26 cellular contexts compared by ENCODE assay signal in the genomic region with DNA sequence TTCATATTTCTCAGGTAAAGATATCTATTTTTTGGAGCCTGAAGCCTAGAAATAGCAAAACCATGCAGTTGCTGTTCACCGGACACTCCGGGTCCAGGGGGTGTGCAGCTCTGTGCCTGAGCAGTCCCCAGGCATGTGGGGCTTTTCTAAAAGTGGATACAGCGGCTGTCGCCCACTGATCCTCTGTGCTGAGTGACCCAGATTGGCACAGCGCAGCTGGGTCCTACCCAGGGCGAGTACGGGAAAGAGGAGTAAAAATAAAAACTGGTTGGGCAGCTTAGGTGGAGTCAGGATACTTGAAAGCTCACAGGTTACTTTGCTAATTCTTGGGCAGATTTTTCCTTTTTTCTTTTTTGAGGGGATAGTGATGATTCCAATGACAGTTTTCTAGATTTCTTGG.
DNase-seq lines count a peak whose midpoint lies in the region; ATAC-seq, FAIRE-seq and TF ChIP-seq lines count a peak whose summit lies in the region.
"Had no signal": no experiment of that assay in that cellular context is flagged by ENCODE, and none has a peak within 500 bp of the region (broad histone marks: within the 10 kb centered on the region; RNA-seq: fewer than 3 reads in every experiment).

No MANE protein-coding gene starts in this region.

- BruUV-seq in A673 (replicated peaks; lab: Mats Ljungman, UMichigan): no TSS peak

- H3K27me3 ChIP-seq in psoas muscle (ENCODE audit: insufficient read depth in 3 of 3, low read length in 2 of 3): no peaks in the 10 kb centered on the region
- peaks cover 2% of the 10 kb centered on the region for H3K27me3 ChIP-seq in A673 (replicated peaks; ENCODE audit: insufficient read depth, low read depth, low read length, poor library complexity)
- H3K27me3 ChIP-seq: right lobe of liver had no signal

- no peak overlapping the region for H3K9ac ChIP-seq in kidney (ENCODE audit: low read length in 2 of 2)

- CTCF ChIA-PET in activated naive CD4-positive, alpha-beta T cell treated with anti-CD3 and anti-CD28 coated beads for 36 hours (lab: Charles Lee): no interaction called here
- CTCF ChIA-PET in A673 (lab: Charles Lee): no interaction called here

- H3K4me3 ChIP-seq in kidney (ENCODE audit: low read length in 2 of 2) (no peak overlapping the region), psoas muscle (peak overlapping the region; percentile 9), A673 (ENCODE audit: low read depth, low read length, poor library complexity, severe bottlenecking) (no peak overlapping the region)
- H3K4me3 ChIP-seq: A549, cardiac muscle cell, K562, right lobe of liver had no signal

- FAIRE-seq in kidney (lab: Jason Lieb, UNC) (peak; percentile 47), GM19239 (lab: Jason Lieb, UNC) (no peak)
- FAIRE-seq: A549, H1, K562, keratinocyte, RCC 7860 had no signal

- H3K9me3 ChIP-seq in kidney (ENCODE audit: control insufficient read depth in 1 of 2, low read length in 2 of 2): no peaks in the 10 kb centered on the region
- peaks cover 12% of the 10 kb centered on the region for H3K9me3 ChIP-seq in psoas muscle
- no peaks in the 10 kb centered on the region for H3K9me3 ChIP-seq in A673 (ENCODE audit: low read depth, low read length, poor library complexity, severe bottlenecking)
- H3K9me3 ChIP-seq: A549, right lobe of liver had no signal

- H3K9me3 Mint-ChIP-seq in activated naive CD4-positive, alpha-beta T cell treated with anti-CD3 and anti-CD28 coated beads for 36 hours: peaks cover 4% of the 10 kb centered on the region
- H3K9me3 Mint-ChIP-seq: activated CD4-positive, alpha-beta T cell treated with anti-CD3 and anti-CD28 coated beads, Interleukin-2, amount 10 ng/mL, durations not matched to agents 24 days and 14 days had no signal

- 28 to 42% (median 29%) methylated on average over 7 of the region's 7 CpGs for WGBS in psoas muscle, 3 donors

- ATAC-seq in psoas muscle: peak; percentile 91 to 99 (median 96)
- ATAC-seq: A549, K562, right lobe of liver, T-helper 17 cell had no signal

- no peaks in the 10 kb centered on the region for H3K4me1 Mint-ChIP-seq in activated naive CD4-positive, alpha-beta T cell treated with anti-CD3 and anti-CD28 coated beads for 36 hours (ENCODE audit: low read depth)
- H3K4me1 Mint-ChIP-seq: activated CD4-positive, alpha-beta T cell treated with anti-CD3 and anti-CD28 coated beads, Interleukin-2, amount 10 ng/mL, durations not matched to agents 24 days and 14 days; B cell; memory B cell; T-helper 17 cell had no signal

- H3K27me3 Mint-ChIP-seq in activated naive CD4-positive, alpha-beta T cell treated with anti-CD3 and anti-CD28 coated beads for 36 hours (ENCODE audit: low read depth): no peaks in the 10 kb centered on the region
- H3K27me3 Mint-ChIP-seq: activated CD4-positive, alpha-beta T cell treated with anti-CD3 and anti-CD28 coated beads, Interleukin-2, amount 10 ng/mL, durations not matched to agents 24 days and 14 days; B cell; stimulated activated naive CD8-positive, alpha-beta T cell treated with anti-CD3 and anti-CD28 coated beads, Interleukin-15, Interleukin-2, amounts not matched to agents 100 ng/mL and 50 ng/mL, for 24 hours; T-helper 17 cell; type B pancreatic cell had no signal

- H3K4me1 ChIP-seq in kidney (ENCODE audit: control insufficient read depth in 1 of 2, insufficient read depth in 1 of 2, low read depth in 1 of 2, low read length in 2 of 2) (peaks cover 2 to 15% of the 10 kb centered on the region in 2 donors), psoas muscle (peaks cover 70% of the 10 kb centered on the region), A673 (ENCODE audit: insufficient read depth, low read length, poor library complexity, severe bottlenecking) (no peaks in the 10 kb centered on the region)
- H3K4me1 ChIP-seq: right lobe of liver had no signal

- no peak overlapping the region for H3K27ac Mint-ChIP-seq in activated naive CD4-positive, alpha-beta T cell treated with anti-CD3 and anti-CD28 coated beads for 36 hours
- H3K27ac Mint-ChIP-seq: activated CD4-positive, alpha-beta T cell treated with anti-CD3 and anti-CD28 coated beads, Interleukin-2, amount 10 ng/mL, durations not matched to agents 24 days and 14 days; B cell; memory B cell; stimulated activated naive CD8-positive, alpha-beta T cell treated with anti-CD3 and anti-CD28 coated beads, Interleukin-15, Interleukin-2, amounts not matched to agents 100 ng/mL and 50 ng/mL, for 24 hours; T-helper 17 cell; type B pancreatic cell had no signal

- H3K4me3 Mint-ChIP-seq in activated naive CD4-positive, alpha-beta T cell treated with anti-CD3 and anti-CD28 coated beads for 36 hours: no peak overlapping the region
- H3K4me3 Mint-ChIP-seq: activated CD4-positive, alpha-beta T cell treated with anti-CD3 and anti-CD28 coated beads, Interleukin-2, amount 10 ng/mL, durations not matched to agents 24 days and 14 days; B cell; memory B cell; stimulated activated naive CD8-positive, alpha-beta T cell treated with anti-CD3 and anti-CD28 coated beads, Interleukin-15, Interleukin-2, amounts not matched to agents 100 ng/mL and 50 ng/mL, for 24 hours; T-helper 17 cell; type B pancreatic cell had no signal

- peak; percentile 73 for DNase-seq in kidney
- DNase-seq in psoas muscle: peak; percentile 64 to 78
- no peak for DNase-seq in DMS114 treated with DMSO at 0.1 percent for 48 hours (lab: John Stamatoyannopoulos, UW; ENCODE audit: unreplicated experiment)
- no peak for DNase-seq in GM19239 (ENCODE audit: insufficient read length, low spot score)
- DNase-seq in activated naive CD4-positive, alpha-beta T cell treated with anti-CD3 and anti-CD28 coated beads for 36 hours: no peak
- DNase-seq in A673 (ENCODE audit: low spot score): no peak
- DNase-seq: activated CD4-positive, alpha-beta T cell treated with anti-CD3 and anti-CD28 coated beads, Interleukin-2, amount 10 ng/mL, durations not matched to agents 24 days and 14 days; activated naive CD4-positive, alpha-beta T cell treated with anti-CD3 and anti-CD28 coated beads, Interleukin-2, amount 50 U/mL, for 16 hours; amygdala; DMS79; NCI-H2081 treated with DMSO at 0.1 percent for 48 hours; NCI-H510A; right lobe of liver; T-helper 17 cell had no signal

- H3K36me3 ChIP-seq in kidney (ENCODE audit: control insufficient read depth in 1 of 2, insufficient read depth in 2 of 2, low read length in 2 of 2) (no peaks in the 10 kb centered on the region), psoas muscle (ENCODE audit: insufficient read depth in 1 of 2, low read depth in 1 of 2) (no peaks in the 10 kb centered on the region), A673 (ENCODE audit: insufficient read depth, low read length, poor library complexity, severe bottlenecking) (no peaks in the 10 kb centered on the region)
- H3K36me3 ChIP-seq: cardiac muscle cell, right lobe of liver had no signal

- POLR2A ChIA-PET in A673 (lab: Charles Lee; ENCODE audit: low non-redundant PET): no interaction called here

- no peaks in the 10 kb centered on the region for H3K36me3 Mint-ChIP-seq in activated naive CD4-positive, alpha-beta T cell treated with anti-CD3 and anti-CD28 coated beads for 36 hours (ENCODE audit: low read depth)
- H3K36me3 Mint-ChIP-seq: memory B cell had no signal

- TF ChIP-seq CTCF in C4-2B (conservative IDR thresholded peaks at IDR 0.05): no peak
- TF ChIP-seq CTCF in VCaP (conservative IDR thresholded peaks at IDR 0.05): no peak
- no peak for TF ChIP-seq CTCF in kidney (IDR thresholded peaks at IDR 0.05; ENCODE audit: borderline replicate concordance, extremely low read depth, insufficient read depth)
- TF ChIP-seq CTCF in psoas muscle (IDR thresholded peaks at IDR 0.05): no peak
- TF ChIP-seq CTCF in A673 (conservative IDR thresholded peaks at IDR 0.05; ENCODE audit: low read depth, low read length): no peak

- intact Hi-C loops in kidney (cut with DNase I) (no loop called here), psoas muscle (cut with DNase I) (loop anchor here in 1 of 2 donors (5.0 kb wide), 1 partner anchor 37 kb away; no protein-coding TSS in a partner anchor), A673 (cut with micrococcal nuclease; ENCODE audit: unreplicated experiment) (no loop called here)
- intact Hi-C loops in activated naive CD4-positive, alpha-beta T cell treated with anti-CD3 and anti-CD28 coated beads for 36 hours (cut with micrococcal nuclease): no loop called here

- peak overlapping the region; percentile 65 for H3K27ac ChIP-seq in C4-2B
- peak overlapping the region; percentile 63 for H3K27ac ChIP-seq in VCaP
- peak overlapping the region in 1 of 2 donors; percentile 20 for H3K27ac ChIP-seq in kidney (ENCODE audit: low read depth in 2 of 2, low read length in 2 of 2)
- peak overlapping the region; percentile 91 for H3K27ac ChIP-seq in psoas muscle
- H3K27ac ChIP-seq in A673 (ENCODE audit: low read depth, low read length, poor library complexity, severe bottlenecking): no peak overlapping the region
- H3K27ac ChIP-seq: cardiac muscle cell, right lobe of liver had no signal

Comparison
In these comparisons a context has a peak if more than half of its experiments do, and no peak if none do; other contexts are left out.
1. DNase-seq: peak in kidney (single experiment) and psoas muscle (2 of 2); none in DMS114 treated with DMSO at 0.1 percent for 48 hours (single experiment), GM19239 (single experiment), activated naive CD4-positive, alpha-beta T cell treated with anti-CD3 and anti-CD28 coated beads for 36 hours (single experiment) and A673 (single experiment).